20 cellular contexts compared by ENCODE assay signal in the genomic region with DNA sequence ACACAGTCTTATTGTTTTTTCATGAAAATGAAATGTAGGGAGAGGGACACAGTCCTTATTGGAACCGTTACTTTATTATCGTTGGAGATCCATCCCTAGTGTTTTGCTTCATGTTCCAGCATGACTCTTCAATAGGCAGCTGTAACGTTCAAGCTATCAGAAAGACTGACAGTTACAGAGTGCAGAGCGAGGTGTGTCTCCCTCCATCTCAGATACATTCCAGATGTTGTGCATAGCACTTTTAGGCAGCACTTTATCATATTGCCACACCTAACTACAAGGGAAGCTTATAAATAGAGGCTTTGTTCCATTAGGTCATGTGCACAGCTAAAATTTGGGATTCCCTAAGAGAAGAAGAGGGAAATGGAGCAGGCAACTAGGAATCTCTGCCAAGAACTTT.
"Had no signal": no experiment of that assay in that cellular context is flagged by ENCODE, and none has a peak within 500 bp of the region (broad histone marks: within the 10 kb centered on the region; RNA-seq: fewer than 3 reads in every experiment).

No MANE protein-coding gene starts in this region.

- H3K4me3 ChIP-seq: colonic mucosa, esophagus squamous epithelium, lower lobe of right lung, neural progenitor cell, pancreas, prostate gland, tibial artery, upper lobe of left lung, uterus had no signal

- H3K4me1 ChIP-seq: colonic mucosa, lower lobe of right lung, pancreas, prostate gland, spleen, tibial artery, upper lobe of left lung, uterus had no signal

- ATAC-seq: lower lobe of right lung; natural killer cell treated with Interleukin-12 subunit alpha and Interleukin-12 subunit beta and Interleukin-15 and Interleukin-18, amount 100 ng/mL, for 72 hours; pancreas; sciatic nerve; stimulated activated memory B cell treated with anti-CD40 and anti-IgM and Interleukin-4, amounts not matched to agents 10 μg/mL and 1 μg/mL and 100 μg/mL, for 72 hours had no signal

- DNase-seq: colonic mucosa; dermis blood vessel endothelial cell; esophagus squamous epithelium; hippocampal formation; kidney glomerular epithelial cell; lower lobe of right lung; occipital lobe; pancreas; spleen; stimulated activated CD4-positive, alpha-beta T cell treated with anti-CD3 and anti-CD28 coated beads, Interleukin-15, amount 100 ng/mL, for 24 hours; stimulated activated CD4-positive, alpha-beta T cell treated with anti-CD3 and anti-CD28 coated beads, Interleukin-1b, Interleukin-23, amount 100 ng/mL, for 48 hours; stimulated activated CD4-positive, alpha-beta T cell treated with anti-CD3 and anti-CD28 coated beads, Interleukin-4, amount 100 ng/mL, for 24 hours; tibial artery; upper lobe of left lung; uterus had no signal

- H3K9ac ChIP-seq: neural progenitor cell had no signal

- H3K27me3 ChIP-seq: colonic mucosa, esophagus squamous epithelium, neural progenitor cell, pancreas, spleen, tibial artery, upper lobe of left lung, uterus had no signal

- H3K9me3 ChIP-seq: colonic mucosa, esophagus squamous epithelium, lower lobe of right lung, pancreas, prostate gland, spleen, tibial artery, upper lobe of left lung had no signal

- H3K36me3 ChIP-seq: colonic mucosa, esophagus squamous epithelium, lower lobe of right lung, neural progenitor cell, pancreas, prostate gland, spleen, tibial artery, upper lobe of left lung, uterus had no signal

- H3K27ac ChIP-seq: colonic mucosa, esophagus squamous epithelium, lower lobe of right lung, neural progenitor cell, pancreas, prostate gland, spleen, tibial artery, upper lobe of left lung, uterus had no signal

- H3K4me2 ChIP-seq: neural progenitor cell had no signal

- H2AFZ ChIP-seq: neural progenitor cell had no signal
